ENCODE assay signal across 8 cellular contexts in genomic region chr15:73873889-73874511, GRCh38. TPM values are rescaled to one million over a fixed set of nuclear protein-coding genes. Genes with fewer than 3 reads are reported as not detected.
DNase-seq lines count a peak whose midpoint lies in the region; ATAC-seq and TF ChIP-seq lines count a peak whose summit lies in the region.

No MANE protein-coding gene starts in this region.

- ATAC-seq in gastroesophageal sphincter (no peak), HG02623 (IDR thresholded peaks at IDR 0.05; ENCODE audit: unreplicated experiment) (no peak)

- no peaks in the 10 kb centered on the region for H3K36me3 ChIP-seq in WERI-Rb-1
- H3K36me3 ChIP-seq in gastroesophageal sphincter = no peaks in the 10 kb centered on the region
- no peaks in the 10 kb centered on the region for H3K36me3 ChIP-seq in spleen

- TF ChIP-seq CTCF in 22Rv1 (IDR thresholded peaks at IDR 0.05) = peak; percentile 80
- TF ChIP-seq CTCF in WERI-Rb-1 (IDR thresholded peaks at IDR 0.05; ENCODE audit: low read depth, low read length) = peak; percentile 50; the same call in 1 of the 2 replicates
- TF ChIP-seq CTCF in gastroesophageal sphincter (IDR thresholded peaks at IDR 0.05) = peak; percentile 46 to 70 (median 66)
- TF ChIP-seq CTCF in spleen (IDR thresholded peaks at IDR 0.05 in 8 of 11, conservative IDR thresholded peaks at IDR 0.05 in 3 of 11) = peak; percentile 20 to 78 (median 58)

- no peak for TF ChIP-seq EP300 in gastroesophageal sphincter (IDR thresholded peaks at IDR 0.05)

- DNase-seq in Daoy (ENCODE audit: low read depth) (peak; percentile 30), NCI-H1436 (lab: John Stamatoyannopoulos, UW) (peak; percentile 18), WERI-Rb-1 (peak; percentile 31), spleen (no peak), NCI-H2196 treated with DMSO at 0.1 percent for 48 hours (lab: John Stamatoyannopoulos, UW; ENCODE audit: unreplicated experiment) (no peak)

- no peaks in the 10 kb centered on the region for H3K27me3 ChIP-seq in WERI-Rb-1 (ENCODE audit: insufficient read depth, low read depth, severe bottlenecking)
- peaks cover 35% of the 10 kb centered on the region for H3K27me3 ChIP-seq in gastroesophageal sphincter
- H3K27me3 ChIP-seq in spleen (replicated peaks in 1 of 7) = peaks cover 0 to 63% (median 0%) of the 10 kb centered on the region in 7 donors

- 11 to 29% methylated on average over 3 to 6 of the region's 6 CpGs for WGBS in gastroesophageal sphincter (ENCODE audit: low coverage in 1 of 2), 2 donors
- 35 to 39% (median 38%) methylated on average over 6 of the region's 6 CpGs for WGBS in spleen, 5 donors

- H3K27ac ChIP-seq in 22Rv1 (no peak overlapping the region), WERI-Rb-1 (no peak overlapping the region), gastroesophageal sphincter (no peak overlapping the region), spleen (no peak overlapping the region)

- H3K9me3 ChIP-seq in WERI-Rb-1 (ENCODE audit: severe bottlenecking) (no peaks in the 10 kb centered on the region), gastroesophageal sphincter (peaks cover 0 to 4% (median 0%) of the 10 kb centered on the region in 3 donors), spleen (no peaks in the 10 kb centered on the region)

- intact Hi-C loops in spleen (cut with DNase I; ENCODE audit: low total_unique reads) = no loop called here

- TF ChIP-seq POLR2A in gastroesophageal sphincter (IDR thresholded peaks at IDR 0.05) = no peak
- no peak for TF ChIP-seq POLR2A in spleen (IDR thresholded peaks at IDR 0.05)

- H3K4me3 ChIP-seq in WERI-Rb-1 (ENCODE audit: low read depth, low read length) (no peak overlapping the region), gastroesophageal sphincter (no peak overlapping the region), spleen (no peak overlapping the region)

- H3K4me1 ChIP-seq in gastroesophageal sphincter = no peaks in the 10 kb centered on the region
- H3K4me1 ChIP-seq in spleen = peaks cover 0 to 9% (median 4%) of the 10 kb centered on the region in 6 donors

RNA-seq across cellular contexts. Expression of gene TBC1D21, which starts 0.6 kb away (rescaled TPM):
- total RNA-seq in Daoy (2014; rRNA removed; shearing (Covaris generic)) = not detected in 2 replicates
- total RNA-seq in gastroesophageal sphincter (not detected), spleen (not detected)
- not detected for polyA plus RNA-seq in spleen

RNA-seq across cellular contexts. Expression of gene LOXL1, which starts 52.3 kb away (rescaled TPM):
- total RNA-seq in Daoy (2014; rRNA removed; shearing (Covaris generic)) = 125 and 161 TPM in 2 replicates
- 10 to 100 TPM; 22.9 to 63.0 (median 34.5) TPM for total RNA-seq in gastroesophageal sphincter
- 1 to 10 TPM; 3.3 to 9.4 (median 6.4) TPM for total RNA-seq in spleen
- 10 to 100 TPM in 1 of 3 donors, 1 to 10 TPM in 2; 7.9 to 11.3 (median 9.4) TPM for polyA plus RNA-seq in spleen

Comparison
In these comparisons a context has a peak if more than half of its experiments do, and no peak if none do; other contexts are left out.
1. DNase-seq: peak in Daoy (single experiment), NCI-H1436 (single experiment) and WERI-Rb-1 (single experiment); none in spleen (single experiment) and NCI-H2196 treated with DMSO at 0.1 percent for 48 hours (single experiment).
2. Peak in every context shown above with its lines, with median percentiles within 50 percentile points of each other: CTCF ChIP-seq.